ENCODE assay signal across 1 cellular context in genomic region chr22:24054356-24054755, GRCh38.
TF ChIP-seq lines count a peak whose summit lies in the region.

No MANE protein-coding gene starts in this region.

TF ChIP-seq in IMR-90, 13 proteins besides CTCF, POLR2A, EP300 and RAD21:
- no peak for TF ChIP-seq MAZ (IDR thresholded peaks at IDR 0.05; ENCODE audit: borderline replicate concordance, low read depth, low read length)
- TF ChIP-seq SMC3 (IDR thresholded peaks at IDR 0.05; ENCODE audit: low read depth, low read length) = no peak
- TF ChIP-seq RFX5 (IDR thresholded peaks at IDR 0.05; ENCODE audit: low read depth, low read length) = no peak
- no peak for TF ChIP-seq CHD1 (IDR thresholded peaks at IDR 0.05; ENCODE audit: low read depth, low read length)
- no peak for TF ChIP-seq CEBPB (IDR thresholded peaks at IDR 0.05; ENCODE audit: low read depth, low read length)
- TF ChIP-seq, protein P1, sequence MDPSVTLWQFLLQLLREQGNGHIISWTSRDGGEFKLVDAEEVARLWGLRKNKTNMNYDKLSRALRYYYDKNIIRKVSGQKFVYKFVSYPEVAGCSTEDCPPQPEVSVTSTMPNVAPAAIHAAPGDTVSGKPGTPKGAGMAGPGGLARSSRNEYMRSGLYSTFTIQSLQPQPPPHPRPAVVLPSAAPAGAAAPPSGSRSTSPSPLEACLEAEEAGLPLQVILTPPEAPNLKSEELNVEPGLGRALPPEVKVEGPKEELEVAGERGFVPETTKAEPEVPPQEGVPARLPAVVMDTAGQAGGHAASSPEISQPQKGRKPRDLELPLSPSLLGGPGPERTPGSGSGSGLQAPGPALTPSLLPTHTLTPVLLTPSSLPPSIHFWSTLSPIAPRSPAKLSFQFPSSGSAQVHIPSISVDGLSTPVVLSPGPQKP (IDR thresholded peaks at IDR 0.05; ENCODE audit: borderline replicate concordance, low read depth, low read length) = no peak
